1 cellular context compared by ENCODE assay signal in the genomic region with DNA sequence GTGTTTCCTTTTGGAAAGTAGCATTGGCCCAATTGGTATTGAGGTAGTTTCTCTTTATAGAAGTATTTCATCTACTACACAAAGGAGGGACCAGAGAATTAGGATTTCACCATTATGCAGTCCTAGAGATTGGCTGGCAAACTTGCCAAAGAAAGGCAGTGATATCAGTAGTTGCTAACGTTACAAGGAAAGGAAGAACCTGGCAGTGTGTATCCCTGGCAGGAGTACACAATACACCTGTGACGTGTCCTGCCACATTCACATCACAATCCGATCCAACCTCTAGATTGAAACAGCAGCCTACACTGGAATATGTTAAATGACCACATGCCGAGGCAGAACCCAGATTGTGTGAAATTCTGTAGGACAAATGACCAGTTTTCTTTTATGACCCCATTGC.
TF ChIP-seq lines count a peak whose summit lies in the region.

No MANE protein-coding gene starts in this region.

TF ChIP-seq in IMR-90, 13 proteins besides CTCF, POLR2A, EP300 and RAD21 (continued from another document):
- TF ChIP-seq FOS (IDR thresholded peaks at IDR 0.05; ENCODE audit: low read depth, low read length) (no peak), NFE2L2 (IDR thresholded peaks at IDR 0.05; ENCODE audit: low read depth, low read length) (no peak), CHD1 (IDR thresholded peaks at IDR 0.05; ENCODE audit: low read depth, low read length) (no peak), RCOR1 (IDR thresholded peaks at IDR 0.05; ENCODE audit: insufficient replicate concordance, low read length) (no peak), BHLHE40 (IDR thresholded peaks at IDR 0.05; ENCODE audit: low read depth, low read length) (no peak), CEBPB (IDR thresholded peaks at IDR 0.05; ENCODE audit: low read depth, low read length) (no peak), SMC3 (IDR thresholded peaks at IDR 0.05; ENCODE audit: low read depth, low read length) (no peak), MAFK (IDR thresholded peaks at IDR 0.05; ENCODE audit: low read depth, low read length) (no peak), MAZ (IDR thresholded peaks at IDR 0.05; ENCODE audit: borderline replicate concordance, low read depth, low read length) (no peak), MXI1 (IDR thresholded peaks at IDR 0.05; ENCODE audit: borderline replicate concordance, low read depth, low read length) (no peak)
- TF ChIP-seq, protein P1, sequence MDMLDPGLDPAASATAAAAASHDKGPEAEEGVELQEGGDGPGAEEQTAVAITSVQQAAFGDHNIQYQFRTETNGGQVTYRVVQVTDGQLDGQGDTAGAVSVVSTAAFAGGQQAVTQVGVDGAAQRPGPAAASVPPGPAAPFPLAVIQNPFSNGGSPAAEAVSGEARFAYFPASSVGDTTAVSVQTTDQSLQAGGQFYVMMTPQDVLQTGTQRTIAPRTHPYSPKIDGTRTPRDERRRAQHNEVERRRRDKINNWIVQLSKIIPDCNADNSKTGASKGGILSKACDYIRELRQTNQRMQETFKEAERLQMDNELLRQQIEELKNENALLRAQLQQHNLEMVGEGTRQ (IDR thresholded peaks at IDR 0.05; ENCODE audit: low read depth, low read length) = no peak
